In the genomic region with DNA sequence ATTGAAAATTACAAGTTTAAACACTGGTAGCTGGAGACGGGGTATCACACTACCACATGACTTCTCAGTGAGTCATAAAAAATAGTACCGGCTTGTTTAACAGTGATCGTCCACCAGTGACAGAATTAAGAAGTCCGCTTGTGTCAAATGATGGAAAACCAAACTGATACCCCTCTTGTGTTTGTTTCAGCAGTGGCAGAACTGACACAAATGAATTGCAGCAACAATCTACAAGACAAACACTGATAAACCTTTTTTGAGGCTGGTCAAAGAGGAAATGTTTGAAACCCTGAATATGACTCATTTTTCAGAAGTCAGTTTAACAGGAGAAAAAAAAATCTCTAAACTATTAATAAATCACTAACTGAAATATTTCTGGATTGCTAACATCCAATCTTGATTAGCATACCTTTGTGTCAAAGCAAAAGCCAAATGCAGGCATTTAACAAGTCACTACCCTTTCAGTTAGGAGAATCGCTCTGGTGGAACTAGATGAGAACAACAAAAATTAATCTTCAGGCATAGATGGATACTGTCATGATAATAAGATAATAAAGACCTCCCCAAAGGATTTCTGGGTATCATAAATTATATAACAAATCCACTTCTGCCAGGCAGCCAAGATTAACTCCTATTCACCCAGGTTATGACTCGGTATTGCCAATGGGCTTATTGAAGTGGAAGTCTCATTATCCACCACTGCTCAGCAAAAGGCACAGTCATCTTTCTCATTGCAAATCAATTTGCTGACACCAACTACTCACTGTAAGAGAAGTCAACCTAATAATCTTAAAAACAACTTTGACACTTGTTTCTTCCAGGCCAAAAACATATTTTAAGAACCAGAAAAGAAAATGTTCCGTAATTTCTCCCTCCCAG, we compare ENCODE assay signal across 8 cellular contexts. TPM values are rescaled to one million over a fixed set of nuclear protein-coding genes. Genes with fewer than 3 reads are reported as not detected.
DNase-seq lines count a peak whose midpoint lies in the region; ATAC-seq, FAIRE-seq and TF ChIP-seq lines count a peak whose summit lies in the region.

No MANE protein-coding gene starts in this region.

- in situ Hi-C loops in Caki2 (cut with HindIII; ENCODE audit: low pct_unique_long_range_greater_than_20kb, low sequenced_read_pairs): no loop called here
- in situ Hi-C loops in GM12878 (cut with MboI): no loop called here

- 0 out of 4 replicates have a peak, but pooled peaks have one; percentile 4 to 50 for TF ChIP-seq EP300 in GM12878 (IDR thresholded peaks at IDR 0.05; ENCODE audit: borderline replicate concordance in 1 of 2, control insufficient read depth in 1 of 2, low read depth in 2 of 2, low read length in 2 of 2)

- no peak for TF ChIP-seq RAD21 in GM12878 (IDR thresholded peaks at IDR 0.05; ENCODE audit: insufficient read depth, low read depth, low read length)

- CTCF ChIA-PET in GM12878 (lab: Yijun Ruan, JAX): interaction anchor here (0.9 to 2.2 kb wide), 4 partner anchors 11 to 28 kb away, joined by 3 to 9 read pairs (median 4); no protein-coding TSS in a partner anchor
- CTCF ChIA-PET in HEK293T (lab: Yijun Ruan, JAX): no interaction called here

- no peaks in the 10 kb centered on the region for H3K9me3 ChIP-seq in GM12878 (replicated peaks; ENCODE audit: control insufficient read depth, insufficient read depth, low read length)
- no peaks in the 10 kb centered on the region for H3K9me3 ChIP-seq in mesodermal cell (ENCODE audit: control insufficient read depth, low read length)

- H3K79me2 ChIP-seq in GM12878 (ENCODE audit: control insufficient read depth, insufficient read depth, low read length): peaks cover 13% of the 10 kb centered on the region

- POLR2A ChIA-PET in GM12878 (lab: Charles Lee): interaction anchor here (0.8 to 1.9 kb wide), 6 partner anchors 14 to 24 kb away, joined by 3 to 9 read pairs (median 6); a partner anchor contains a TSS
- POLR2A ChIA-PET in HEK293T (lab: Yijun Ruan, JAX): no interaction called here

- RAD21 ChIA-PET in GM12878 (lab: Charles Lee; ENCODE audit: unreplicated experiment): interaction anchor here (0.8 to 2.2 kb wide), 7 partner anchors 12 to 139 kb away, joined by 3 to 15 read pairs (median 4); no protein-coding TSS in a partner anchor

- H3K27me3 ChIP-seq in GM12878 (replicated peaks in 1 of 2; ENCODE audit: control insufficient read depth in 2 of 2, insufficient read depth in 2 of 2, low read length in 1 of 2): no peaks in the 10 kb centered on the region

- SMC1A ChIA-PET in GM12878 (lab: Charles Lee; ENCODE audit: uncharacterized antibody, unreplicated experiment): interaction anchor here (1.0 to 6.1 kb wide), 11 partner anchors 14 to 107 kb away, joined by 3 to 83 read pairs (median 6); a partner anchor contains a TSS

- no peak for TF ChIP-seq POLR2A in GM12878 (IDR thresholded peaks at IDR 0.05; ENCODE audit: low read depth, low read length)

- no peaks in the 10 kb centered on the region for H4K20me1 ChIP-seq in GM12878 (ENCODE audit: control insufficient read depth, insufficient read depth)

- H3K27ac ChIP-seq in GM12878 (ENCODE audit: control insufficient read depth, insufficient read depth) (peak overlapping the region; percentile 60), mesodermal cell (ENCODE audit: low read depth, low read length, severe bottlenecking) (peak overlapping the region; percentile 50)

- DNase-seq in Caki2 (ENCODE audit: low read depth): peak; percentile 77
- peak; percentile 71 for DNase-seq in GM12878 (ENCODE audit: low read depth, low spot score)
- no peak for DNase-seq in stimulated activated CD4-positive, alpha-beta T cell treated with anti-CD3 and anti-CD28 coated beads, Interleukin-15, amount 100 ng/mL, for 24 hours
- DNase-seq in cerebellar nuclear complex (lab: John Stamatoyannopoulos, UW): no peak
- no peak for DNase-seq in NCI-H1436 (lab: John Stamatoyannopoulos, UW)
- no peak for DNase-seq in HEK293T (ENCODE audit: extremely low spot score)

- BruUV-seq in GM12878 (replicated peaks; lab: Mats Ljungman, UMichigan): no TSS peak

- WGBS in GM12878 (ENCODE audit: insufficient coverage, insufficient replicate concordance, low lambda C conversion rate, missing lambda C conversion rate): 25% methylated on average over 7 of the region's 7 CpGs
- WGBS in mesodermal cell (ENCODE audit: insufficient coverage in 2 of 2), 2 experiments: 68 to 83% methylated on average over 3 of the region's 7 CpGs

- FAIRE-seq in GM12878 (lab: Jason Lieb, UNC): peak; percentile 38

- H3K4me2 ChIP-seq in GM12878 (ENCODE audit: control insufficient read depth, insufficient read depth): peak overlapping the region; percentile 73

- no peak overlapping the region for H3K9ac ChIP-seq in GM12878 (ENCODE audit: control insufficient read depth, insufficient read depth, low read length)

- no peaks in the 10 kb centered on the region for H3K36me3 ChIP-seq in GM12878 (ENCODE audit: control insufficient read depth in 2 of 2, insufficient read depth in 2 of 2, low read length in 1 of 2)
- H3K36me3 ChIP-seq in mesodermal cell (ENCODE audit: control insufficient read depth, insufficient read depth, low read length): peaks cover 5% of the 10 kb centered on the region

- ATAC-seq in HG02852 (IDR thresholded peaks at IDR 0.05; ENCODE audit: unreplicated experiment): peak; percentile 32
- peak; percentile 70 for ATAC-seq in GM12878

- TF ChIP-seq CTCF in GM12878 (IDR thresholded peaks at IDR 0.05 in 2 of 3, conservative IDR thresholded peaks at IDR 0.05 in 1 of 3; ENCODE audit: control insufficient read depth in 2 of 3, extremely low read depth in 1 of 3, insufficient read depth in 1 of 3, low read depth in 3 of 3, low read length in 3 of 3): no peak

- intact Hi-C loops in GM12878 (cut with micrococcal nuclease; ENCODE audit: unreplicated experiment): no loop called here

- H2AFZ ChIP-seq in GM12878 (ENCODE audit: control insufficient read depth, low read depth, low read length): no peak overlapping the region; the same call in 1 of the 2 replicates

- peak overlapping the region; percentile 17; the same call in 1 of the 2 replicates for H3K4me3 ChIP-seq in GM12878
- no peak overlapping the region for H3K4me3 ChIP-seq in mesodermal cell (ENCODE audit: extremely low read depth, insufficient read depth, low read length, poor library complexity, severe bottlenecking)

- H3K4me1 ChIP-seq in GM12878 (ENCODE audit: control insufficient read depth, insufficient read depth, low read length) (peaks cover 32% of the 10 kb centered on the region), mesodermal cell (ENCODE audit: control insufficient read depth, insufficient read depth, low read length, poor library complexity, severe bottlenecking) (peaks cover 27% of the 10 kb centered on the region)

TF ChIP-seq in HEK293T, 16 proteins besides CTCF, POLR2A, EP300 and RAD21 (continues in another document):
- TF ChIP-seq TARDBP (IDR thresholded peaks at IDR 0.05): no peak
- no peak for TF ChIP-seq FOXM1 (IDR thresholded peaks at IDR 0.05; ENCODE audit: borderline replicate concordance)
- no peak for TF ChIP-seq ELF4 (IDR thresholded peaks at IDR 0.05)
- no peak for TF ChIP-seq SP1 (IDR thresholded peaks at IDR 0.05)
- TF ChIP-seq CTBP1 (IDR thresholded peaks at IDR 0.05; ENCODE audit: borderline replicate concordance): no peak
- no peak for TF ChIP-seq ZNF384 (IDR thresholded peaks at IDR 0.05)
- TF ChIP-seq FOXA1 (IDR thresholded peaks at IDR 0.05): no peak
- TF ChIP-seq HDGF (IDR thresholded peaks at IDR 0.05; ENCODE audit: borderline replicate concordance): no peak
- TF ChIP-seq BHLHE40 (IDR thresholded peaks at IDR 0.05; ENCODE audit: borderline replicate concordance): no peak

RNA-seq across cellular contexts. Expression of a gene that starts 20.7 kb away (rescaled TPM):
- total RNA-seq in Caki2 (2014; rRNA removed; shearing (Covaris generic); ENCODE audit: low replicate concordance): 5.1 and 9.8 TPM in 2 replicates
- 6.1 and 7.6 TPM in 2 replicates for total RNA-seq in GM12878 (2013; cell fraction: nucleolus; rRNA removed)
- total RNA-seq in GM12878 (2014; rRNA removed): 2.4 and 2.8 TPM in 2 replicates
- total RNA-seq in GM12878 (2014; rRNA removed; fragmentation: Illumina TruSeq; extraction: Trizol): 2.3 and 2.5 TPM in 2 replicates
- 3.5 and 3.7 TPM in 2 replicates for total RNA-seq in GM12878 (2021)
- 1.7 TPM for polyA plus RNA-seq in GM12878 (2011; ENCODE audit: low read depth)
- polyA plus RNA-seq in GM12878 (2011; rRNA removed): 4.5 and 5.5 TPM in 2 replicates
- polyA plus RNA-seq in GM12878 (2011; cell fraction: cytosol; rRNA removed): 3.1 and 3.5 TPM in 2 replicates
- 6.2 and 7.4 TPM in 2 replicates for polyA plus RNA-seq in GM12878 (2011; cell fraction: nucleus; rRNA removed)
- polyA plus RNA-seq in GM12878 (2012): 2.1 and 2.6 TPM in 2 replicates
- polyA plus RNA-seq in GM12878 (2014; fragmentation: Illumina TruSeq; extraction: Trizol): 1.6 and 1.8 TPM in 2 replicates
- polyA plus RNA-seq in GM12878 (2014; fragmentation: Nextera tagmentation; extraction: Ambion mirVana): 1 to 10 TPM in 1 of 2 experiments, under 1 TPM in 1; 0.47 to 1.2 TPM
- polyA plus RNA-seq in GM12878 (2014; rRNA removed): 1.9 TPM in 2 replicates
- polyA plus RNA-seq in GM12878 (2016; fragmentation: Nextera tagmentation; extraction: Ambion mirVana): 1 to 10 TPM; 1.3 to 1.8 TPM
- polyA minus RNA-seq in GM12878 (2011; rRNA and poly(A)+ RNA removed): 6.0 and 7.6 TPM in 2 replicates
- polyA minus RNA-seq in GM12878 (2011; cell fraction: cytosol; rRNA and poly(A)+ RNA removed): 2.4 and 2.9 TPM in 2 replicates
- 5.8 and 7.0 TPM in 2 replicates for polyA minus RNA-seq in GM12878 (2011; cell fraction: nucleus; rRNA and poly(A)+ RNA removed)
- polyA plus RNA-seq in mesodermal cell (2013, experiment 1 of 2): 9.2 TPM
- polyA plus RNA-seq in mesodermal cell (2013, experiment 2 of 2): 7.5 TPM

RNA-seq across cellular contexts. Expression of a gene that starts 21.2 kb away (rescaled TPM):
- total RNA-seq in Caki2 (2014; rRNA removed; shearing (Covaris generic); ENCODE audit: low replicate concordance): 35.6 and 52.1 TPM in 2 replicates
- 12.4 and 15.2 TPM in 2 replicates for total RNA-seq in GM12878 (2013; cell fraction: nucleolus; rRNA removed)
- 24.9 and 27.2 TPM in 2 replicates for total RNA-seq in GM12878 (2014; rRNA removed)
- total RNA-seq in GM12878 (2014; rRNA removed; fragmentation: Illumina TruSeq; extraction: Trizol): 37.2 and 41.0 TPM in 2 replicates
- total RNA-seq in GM12878 (2021): 18.4 and 19.4 TPM in 2 replicates
- 26.1 TPM for polyA plus RNA-seq in GM12878 (2011; ENCODE audit: low read depth)
- polyA plus RNA-seq in GM12878 (2011; rRNA removed): 54.4 and 81.5 TPM in 2 replicates
- polyA plus RNA-seq in GM12878 (2011; cell fraction: cytosol; rRNA removed): 28.2 and 33.0 TPM in 2 replicates
- 18.8 and 24.1 TPM in 2 replicates for polyA plus RNA-seq in GM12878 (2011; cell fraction: nucleus; rRNA removed)
- polyA plus RNA-seq in GM12878 (2012): 26.8 and 27.8 TPM in 2 replicates
- 43.8 and 44.8 TPM in 2 replicates for polyA plus RNA-seq in GM12878 (2014; fragmentation: Illumina TruSeq; extraction: Trizol)
- polyA plus RNA-seq in GM12878 (2014; fragmentation: Nextera tagmentation; extraction: Ambion mirVana): 10 to 100 TPM; 36.9 to 43.7 TPM
- 29.3 and 30.2 TPM in 2 replicates for polyA plus RNA-seq in GM12878 (2014; rRNA removed)
- 10 to 100 TPM; 38.9 to 40.5 TPM for polyA plus RNA-seq in GM12878 (2016; fragmentation: Nextera tagmentation; extraction: Ambion mirVana)
- 20.1 and 26.8 TPM in 2 replicates for polyA minus RNA-seq in GM12878 (2011; rRNA and poly(A)+ RNA removed)
- 15.2 and 16.8 TPM in 2 replicates for polyA minus RNA-seq in GM12878 (2011; cell fraction: cytosol; rRNA and poly(A)+ RNA removed)
- 5.7 and 6.6 TPM in 2 replicates for polyA minus RNA-seq in GM12878 (2011; cell fraction: nucleus; rRNA and poly(A)+ RNA removed)
- 31.1 TPM for polyA plus RNA-seq in mesodermal cell (2013, experiment 1 of 2)
- polyA plus RNA-seq in mesodermal cell (2013, experiment 2 of 2): 31.6 TPM

Comparison
In these comparisons a context has a peak if more than half of its experiments do, and no peak if none do; other contexts are left out.
1. DNase-seq: peak in Caki2 (single experiment) and GM12878 (single experiment); none in stimulated activated CD4-positive, alpha-beta T cell treated with anti-CD3 and anti-CD28 coated beads, Interleukin-15, amount 100 ng/mL, for 24 hours (single experiment), cerebellar nuclear complex (0 of 2), NCI-H1436 (single experiment) and HEK293T (single experiment).